23 cellular contexts compared by ENCODE assay signal in the genomic region with DNA sequence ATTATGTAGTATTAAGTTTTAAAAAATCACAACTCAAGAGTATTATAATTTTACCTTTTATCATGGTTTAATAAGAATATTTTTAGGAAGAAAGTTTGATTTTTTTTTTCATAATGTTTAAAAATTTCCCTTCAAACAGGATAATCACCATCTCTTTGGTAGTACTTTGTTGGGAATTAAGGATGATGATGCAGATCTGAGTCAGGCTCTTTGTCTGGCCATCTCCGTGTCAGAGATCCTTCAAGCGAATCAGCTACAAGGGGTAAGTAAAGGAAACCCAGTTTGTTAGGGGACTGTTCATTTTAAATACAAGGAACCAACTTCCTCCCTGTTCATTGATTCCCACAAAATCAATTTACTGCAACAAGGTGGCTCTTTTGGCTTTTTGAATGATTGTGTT. TPM values are rescaled to one million over a fixed set of nuclear protein-coding genes. Genes with fewer than 3 reads are reported as not detected.
DNase-seq lines count a peak whose midpoint lies in the region; ATAC-seq and TF ChIP-seq lines count a peak whose summit lies in the region.
"Had no signal": no experiment of that assay in that cellular context is flagged by ENCODE, and none has a peak within 500 bp of the region (broad histone marks: within the 10 kb centered on the region; RNA-seq: fewer than 3 reads in every experiment).

No MANE protein-coding gene starts in this region.

- H2AFZ ChIP-seq in SK-N-SH (ENCODE audit: low read depth), result no peak overlapping the region

- no peak for TF ChIP-seq RAD21 in SK-N-SH (IDR thresholded peaks at IDR 0.05; ENCODE audit: low read length)

- H3K4me3 ChIP-seq in SK-N-SH (ENCODE audit: low read depth in 2 of 2, low read length in 1 of 2), result no peak overlapping the region
- H3K4me3 ChIP-seq in fibroblast of pulmonary artery (replicated peaks; ENCODE audit: low read depth, low read length), result no peak overlapping the region
- H3K4me3 ChIP-seq: prostate gland, SJSA1, tibial artery had no signal

- peaks cover 5% of the 10 kb centered on the region for H3F3A ChIP-seq in SK-N-SH (replicated peaks; ENCODE audit: insufficient read depth)

- no peaks in the 10 kb centered on the region for H3K9me3 Mint-ChIP-seq in nephron progenitor cell
- H3K9me3 Mint-ChIP-seq in activated CD4-positive, alpha-beta T cell treated with anti-CD3 and anti-CD28 coated beads, Interleukin-2, amount 10 ng/mL, durations not matched to agents 7 days and 5 days, result no peaks in the 10 kb centered on the region
- H3K9me3 Mint-ChIP-seq: CD4-positive, alpha-beta memory T cell; naive thymus-derived CD8-positive, alpha-beta T cell; stimulated activated memory B cell treated with anti-CD40 and anti-IgM and Interleukin-4, amounts not matched to agents 10 μg/mL and 1 μg/mL and 100 μg/mL, for 72 hours had no signal

- H3K27ac ChIP-seq in SK-N-SH (ENCODE audit: low read depth in 2 of 2, low read length in 1 of 2) (0 out of 4 replicates have a peak overlapping the region, but pooled peaks of 1 of the 2 experiments have one; percentile 7), RWPE1 (no peak overlapping the region)
- H3K27ac ChIP-seq: 22Rv1, prostate gland, SJSA1, tibial artery had no signal

- H3K4me1 Mint-ChIP-seq in nephron progenitor cell, result no peaks in the 10 kb centered on the region
- H3K4me1 Mint-ChIP-seq in activated CD4-positive, alpha-beta T cell treated with anti-CD3 and anti-CD28 coated beads, Interleukin-2, amount 10 ng/mL, durations not matched to agents 7 days and 5 days, result no peaks in the 10 kb centered on the region
- H3K4me1 Mint-ChIP-seq: activated CD8-positive, alpha-beta memory T cell treated with anti-CD3 and anti-CD28 coated beads, Interleukin-2, amount 10 ng/mL, durations not matched to agents 7 days and 5 days; naive thymus-derived CD8-positive, alpha-beta T cell; stimulated activated memory B cell treated with anti-CD40 and anti-IgM and Interleukin-4, amounts not matched to agents 10 μg/mL and 1 μg/mL and 100 μg/mL, for 72 hours had no signal

- H3K27me3 ChIP-seq in SK-N-SH (ENCODE audit: insufficient read depth), result no peaks in the 10 kb centered on the region
- H3K27me3 ChIP-seq: SJSA1, tibial artery had no signal

- H3K79me2 ChIP-seq in SK-N-SH (ENCODE audit: insufficient read depth), result no peaks in the 10 kb centered on the region

- DNase-seq in SK-N-SH, result no peak
- DNase-seq in RWPE1 (ENCODE audit: low spot score), result peak; percentile 14
- peak; percentile 18 for DNase-seq in fibroblast of pulmonary artery (ENCODE audit: low read depth)
- no peak for DNase-seq in RPMI8226
- no peak for DNase-seq in nephron progenitor cell
- no peak for DNase-seq in activated CD4-positive, alpha-beta T cell treated with anti-CD3 and anti-CD28 coated beads, Interleukin-2, amount 10 ng/mL, durations not matched to agents 7 days and 5 days
- DNase-seq in NCI-H2107 treated with DMSO at 0.1 percent for 48 hours (lab: John Stamatoyannopoulos, UW; ENCODE audit: unreplicated experiment), result no peak
- DNase-seq: activated CD4-positive, CD25-positive, alpha-beta regulatory T cell treated with anti-CD3 and anti-CD28 coated beads, Interleukin-2, amount 50 U/mL, for 72 hours; activated CD8-positive, alpha-beta memory T cell treated with anti-CD3 and anti-CD28 coated beads, Interleukin-2, amount 10 ng/mL, durations not matched to agents 7 days and 5 days; activated effector memory CD4-positive, alpha-beta T cell treated with Interleukin-2 at 50 U/mL for 16 hours; CD4-positive, alpha-beta memory T cell; DMS79 treated with DMSO at 0.1 percent for 48 hours; glutamatergic neuron; naive thymus-derived CD8-positive, alpha-beta T cell; NCI-H2081; NCI-H524; T-helper 9 cell; tibial artery had no signal

- peaks cover 63% of the 10 kb centered on the region for H3K36me3 Mint-ChIP-seq in nephron progenitor cell (ENCODE audit: low read depth)
- peaks cover 27% of the 10 kb centered on the region for H3K36me3 Mint-ChIP-seq in activated CD4-positive, alpha-beta T cell treated with anti-CD3 and anti-CD28 coated beads, Interleukin-2, amount 10 ng/mL, durations not matched to agents 7 days and 5 days (ENCODE audit: low read depth)

- no peak for TF ChIP-seq CTCF in SK-N-SH (IDR thresholded peaks at IDR 0.05)
- no peak for TF ChIP-seq CTCF in RWPE1 (conservative IDR thresholded peaks at IDR 0.05; ENCODE audit: low read depth)
- TF ChIP-seq CTCF in fibroblast of pulmonary artery (IDR thresholded peaks at IDR 0.05; ENCODE audit: low read length, missing control alignments), result no peak
- no peak for TF ChIP-seq CTCF in nephron progenitor cell (IDR thresholded peaks at IDR 0.05)

- WGBS in SK-N-SH (ENCODE audit: low lambda C conversion rate), result 45% methylated on average over 2 of the region's 2 CpGs

- H3K9ac ChIP-seq in SK-N-SH, result peak overlapping the region; percentile 19; the same call in 1 of the 2 replicates

- H3K4me2 ChIP-seq in SK-N-SH, result no peak overlapping the region

- no peak overlapping the region for H3K4me3 Mint-ChIP-seq in nephron progenitor cell
- H3K4me3 Mint-ChIP-seq in activated CD4-positive, alpha-beta T cell treated with anti-CD3 and anti-CD28 coated beads, Interleukin-2, amount 10 ng/mL, durations not matched to agents 7 days and 5 days, result no peak overlapping the region
- H3K4me3 Mint-ChIP-seq: activated CD8-positive, alpha-beta memory T cell treated with anti-CD3 and anti-CD28 coated beads, Interleukin-2, amount 10 ng/mL, durations not matched to agents 7 days and 5 days; CD4-positive, alpha-beta memory T cell; naive thymus-derived CD8-positive, alpha-beta T cell; stimulated activated memory B cell treated with anti-CD40 and anti-IgM and Interleukin-4, amounts not matched to agents 10 μg/mL and 1 μg/mL and 100 μg/mL, for 72 hours had no signal

- peaks cover 0 to 5% of the 10 kb centered on the region in 2 experiments; a peak in 1 of 4 replicates for H3K4me1 ChIP-seq in SK-N-SH (ENCODE audit: control insufficient read depth in 1 of 2, insufficient read depth in 2 of 2, low read depth in 1 of 2, low read length in 1 of 2)
- H3K4me1 ChIP-seq: prostate gland, SJSA1, tibial artery had no signal

- H3K9me2 ChIP-seq in SK-N-SH, result no peaks in the 10 kb centered on the region

- no peak overlapping the region for H3K27ac Mint-ChIP-seq in nephron progenitor cell
- H3K27ac Mint-ChIP-seq in activated CD4-positive, alpha-beta T cell treated with anti-CD3 and anti-CD28 coated beads, Interleukin-2, amount 10 ng/mL, durations not matched to agents 7 days and 5 days, result no peak overlapping the region
- H3K27ac Mint-ChIP-seq: activated CD8-positive, alpha-beta memory T cell treated with anti-CD3 and anti-CD28 coated beads, Interleukin-2, amount 10 ng/mL, durations not matched to agents 7 days and 5 days; CD4-positive, alpha-beta memory T cell; stimulated activated memory B cell treated with anti-CD40 and anti-IgM and Interleukin-4, amounts not matched to agents 10 μg/mL and 1 μg/mL and 100 μg/mL, for 72 hours had no signal

- H3K27me3 Mint-ChIP-seq in nephron progenitor cell (ENCODE audit: low read depth, poor library complexity), result peaks cover 4% of the 10 kb centered on the region
- H3K27me3 Mint-ChIP-seq in activated CD4-positive, alpha-beta T cell treated with anti-CD3 and anti-CD28 coated beads, Interleukin-2, amount 10 ng/mL, durations not matched to agents 7 days and 5 days, result no peaks in the 10 kb centered on the region
- H3K27me3 Mint-ChIP-seq: activated CD8-positive, alpha-beta memory T cell treated with anti-CD3 and anti-CD28 coated beads, Interleukin-2, amount 10 ng/mL, durations not matched to agents 7 days and 5 days; CD4-positive, alpha-beta memory T cell; naive thymus-derived CD8-positive, alpha-beta T cell; stimulated activated memory B cell treated with anti-CD40 and anti-IgM and Interleukin-4, amounts not matched to agents 10 μg/mL and 1 μg/mL and 100 μg/mL, for 72 hours had no signal

- no peaks in the 10 kb centered on the region for H4K20me1 ChIP-seq in SK-N-SH (ENCODE audit: insufficient read depth)

- ATAC-seq in SK-N-SH treated with all-trans-retinoic acid at 6 μM for 48 hours, result no peak
- ATAC-seq: activated CD8-positive, alpha-beta memory T cell treated with anti-CD3 and anti-CD28 coated beads, Interleukin-2, amount 10 ng/mL, durations not matched to agents 7 days and 5 days; naive thymus-derived CD8-positive, alpha-beta T cell; stimulated activated memory B cell treated with anti-CD40 and anti-IgM and Interleukin-4, amounts not matched to agents 10 μg/mL and 1 μg/mL and 100 μg/mL, for 72 hours had no signal

- no peaks in the 10 kb centered on the region for H3K9me3 ChIP-seq in SK-N-SH
- H3K9me3 ChIP-seq: prostate gland, SJSA1, tibial artery had no signal

- POLR2A ChIA-PET in SK-N-SH (lab: Yijun Ruan, JAX) (no interaction called here), RWPE1 (lab: Yijun Ruan, JAX; ENCODE audit: low non-redundant PET) (no interaction called here)
- POLR2A ChIA-PET in activated CD4-positive, alpha-beta T cell treated with anti-CD3 and anti-CD28 coated beads, Interleukin-2, amount 10 ng/mL, durations not matched to agents 7 days and 5 days (lab: Charles Lee), result no interaction called here

- peaks cover 50 to 72% of the 10 kb centered on the region in 2 experiments for H3K36me3 ChIP-seq in SK-N-SH (replicated peaks in 1 of 2; ENCODE audit: control insufficient read depth in 1 of 2, insufficient read depth in 2 of 2, low read length in 1 of 2)
- H3K36me3 ChIP-seq: prostate gland had no signal

- CTCF ChIA-PET in SK-N-SH (lab: Yijun Ruan, JAX) (interaction anchor here (1.2 to 1.3 kb wide), 2 partner anchors 13 to 33 kb away, joined by 3 to 5 read pairs; no protein-coding TSS in a partner anchor), RWPE1 (lab: Yijun Ruan, JAX) (interaction anchor here (0.6 kb wide), 1 partner anchor 1014 kb away, joined by 3 read pairs; no protein-coding TSS in a partner anchor)
- CTCF ChIA-PET in activated CD4-positive, alpha-beta T cell treated with anti-CD3 and anti-CD28 coated beads, Interleukin-2, amount 10 ng/mL, durations not matched to agents 7 days and 5 days (lab: Charles Lee), result interaction anchor here (0.6 kb wide), 1 partner anchor 1121 kb away, joined by 5 read pairs; no protein-coding TSS in a partner anchor

- no peak for TF ChIP-seq EP300 in SK-N-SH (IDR thresholded peaks at IDR 0.05; ENCODE audit: borderline replicate concordance in 1 of 2, low read depth in 1 of 2, low read length in 1 of 2)

TF ChIP-seq in SK-N-SH, 30 proteins besides CTCF, POLR2A, EP300 and RAD21 (continues in another document):
- no peak for TF ChIP-seq ELF1 (IDR thresholded peaks at IDR 0.05)

TF ChIP-seq in SK-N-SH treated with all-trans-retinoic acid at 6 μM for 48 hours, 23 proteins besides CTCF, POLR2A, EP300 and RAD21 (continues in another document):
- no peak for TF ChIP-seq OSR1 (CRISPR knock-in tag; IDR thresholded peaks at IDR 0.05)
- TF ChIP-seq ZFP30 (CRISPR knock-in tag; IDR thresholded peaks at IDR 0.05), result no peak

RNA-seq across cellular contexts. Expression of gene NIT2, which starts 36.8 kb away (rescaled TPM):
- polyA plus RNA-seq in SK-N-SH (2012; rRNA removed), result 28.6 and 41.4 TPM in 2 replicates
- polyA plus RNA-seq in SK-N-SH (2012; cell fraction: cytosol; rRNA removed), result 25.2 and 37.1 TPM in 2 replicates
- 101 and 147 TPM in 2 replicates for polyA plus RNA-seq in SK-N-SH (2012; cell fraction: nucleus; rRNA removed)
- 10 to 100 TPM; 41.7 to 45.7 TPM for total RNA-seq in activated CD4-positive, alpha-beta T cell treated with anti-CD3 and anti-CD28 coated beads, Interleukin-2, amount 10 ng/mL, durations not matched to agents 7 days and 5 days

RNA-seq across cellular contexts. Expression of gene TBC1D23, which starts 37.0 kb away (rescaled TPM):
- 6.7 and 10.9 TPM in 2 replicates for polyA plus RNA-seq in SK-N-SH (2012; rRNA removed)
- polyA plus RNA-seq in SK-N-SH (2012; cell fraction: cytosol; rRNA removed), result 11.7 and 13.6 TPM in 2 replicates
- polyA plus RNA-seq in SK-N-SH (2012; cell fraction: nucleus; rRNA removed), result 6.5 and 11.0 TPM in 2 replicates
- total RNA-seq in activated CD4-positive, alpha-beta T cell treated with anti-CD3 and anti-CD28 coated beads, Interleukin-2, amount 10 ng/mL, durations not matched to agents 7 days and 5 days, result 10 to 100 TPM; 28.2 to 28.6 TPM

Comparison
In these comparisons a context has a peak if more than half of its experiments do, and no peak if none do; other contexts are left out.
1. DNase-seq: peak in RWPE1 (single experiment) and fibroblast of pulmonary artery (single experiment); none in SK-N-SH (single experiment), RPMI8226 (single experiment), nephron progenitor cell (single experiment), activated CD4-positive, alpha-beta T cell treated with anti-CD3 and anti-CD28 coated beads, Interleukin-2, amount 10 ng/mL, durations not matched to agents 7 days and 5 days (single experiment) and NCI-H2107 treated with DMSO at 0.1 percent for 48 hours (single experiment).